Comparison of ENCODE assay signal across 1 cellular context in the genomic region with DNA sequence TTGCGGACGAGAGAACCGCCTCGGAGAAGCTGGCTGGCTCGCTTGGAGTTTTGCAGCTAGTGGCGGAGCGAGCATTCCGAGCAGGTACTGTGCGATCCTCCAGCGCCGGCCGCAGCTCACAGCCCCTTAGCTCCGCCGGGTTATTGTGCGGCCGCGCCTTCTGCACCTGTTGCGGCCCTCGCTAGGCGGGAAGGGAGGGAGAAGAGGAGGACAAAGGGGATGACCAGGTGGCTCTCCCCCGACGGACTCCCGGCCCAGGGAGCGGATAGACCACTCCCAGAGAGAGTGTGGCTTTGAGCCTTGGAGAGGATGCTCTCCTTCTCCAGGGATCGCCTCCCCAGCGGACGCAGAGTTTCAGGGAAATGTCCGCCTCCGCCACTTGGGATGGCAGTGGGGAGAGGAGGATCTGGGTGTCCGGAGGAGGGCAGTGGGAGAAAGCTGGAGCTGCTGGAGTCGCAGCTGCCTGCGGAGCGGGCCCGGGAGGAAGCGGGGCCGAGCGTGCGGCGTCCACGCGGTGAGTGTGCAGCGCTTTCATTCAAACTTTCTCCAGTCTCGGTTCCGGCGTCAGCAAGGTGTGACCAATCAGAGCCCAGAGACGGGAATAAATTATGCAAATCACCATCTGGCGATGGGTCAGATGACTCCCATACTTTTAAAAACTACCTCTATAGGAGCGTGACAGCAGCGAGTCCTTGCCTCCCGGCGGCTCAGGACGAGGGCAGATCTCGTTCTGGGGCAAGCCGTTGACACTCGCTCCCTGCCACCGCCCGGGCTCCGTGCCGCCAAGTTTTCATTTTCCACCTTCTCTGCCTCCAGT.
TF ChIP-seq lines count a peak whose summit lies in the region.

TSS of gene LIPG (plus strand) at position 681 of the 817 bp plus-strand sequence. CDS start 252 bp downstream, outside the sequence.

TF ChIP-seq in HEK293, 187 proteins besides CTCF, POLR2A, EP300 and RAD21 (continued from another document):
- no peak for TF ChIP-seq ZNF148 (tag by site-specific recombination; IDR thresholded peaks at IDR 0.05; ENCODE audit: borderline replicate concordance)
- TF ChIP-seq ZBTB20 (tag by site-specific recombination; IDR thresholded peaks at IDR 0.05), result peak; percentile 85
- peak; percentile 51; the same call in 1 of the 2 replicates for TF ChIP-seq SP3 (tag by site-specific recombination; IDR thresholded peaks at IDR 0.05)
- TF ChIP-seq, protein P1, sequence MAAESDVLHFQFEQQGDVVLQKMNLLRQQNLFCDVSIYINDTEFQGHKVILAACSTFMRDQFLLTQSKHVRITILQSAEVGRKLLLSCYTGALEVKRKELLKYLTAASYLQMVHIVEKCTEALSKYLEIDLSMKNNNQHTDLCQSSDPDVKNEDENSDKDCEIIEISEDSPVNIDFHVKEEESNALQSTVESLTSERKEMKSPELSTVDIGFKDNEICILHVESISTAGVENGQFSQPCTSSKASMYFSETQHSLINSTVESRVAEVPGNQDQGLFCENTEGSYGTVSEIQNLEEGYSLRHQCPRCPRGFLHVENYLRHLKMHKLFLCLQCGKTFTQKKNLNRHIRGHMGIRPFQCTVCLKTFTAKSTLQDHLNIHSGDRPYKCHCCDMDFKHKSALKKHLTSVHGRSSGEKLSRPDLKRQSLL (tag by site-specific recombination; IDR thresholded peaks at IDR 0.05), result no peak
- TF ChIP-seq ZXDB (tag by site-specific recombination; IDR thresholded peaks at IDR 0.05), result peak; percentile 71
- no peak; the same call in 1 of the 2 replicates for TF ChIP-seq ZSCAN30 (tag by site-specific recombination; IDR thresholded peaks at IDR 0.05)
- 0 out of 2 replicates have a peak, but pooled peaks have one; percentile 11 for TF ChIP-seq KLF9 (tag by site-specific recombination; IDR thresholded peaks at IDR 0.05; ENCODE audit: low read depth)
- TF ChIP-seq PRDM1 (tag by site-specific recombination; IDR thresholded peaks at IDR 0.05), result peak; percentile 97
- peak; percentile 56 for TF ChIP-seq EGR2 (tag by site-specific recombination; IDR thresholded peaks at IDR 0.05; ENCODE audit: low read depth)
- TF ChIP-seq ZNF335 (tag by site-specific recombination; conservative IDR thresholded peaks at IDR 0.05), result peak; percentile 58
- TF ChIP-seq ZNF391 (tag by site-specific recombination; IDR thresholded peaks at IDR 0.05; ENCODE audit: borderline replicate concordance, low read depth), result peak; percentile 42; the same call in 1 of the 2 replicates
- peak; percentile 54 for TF ChIP-seq IKZF3 (tag by site-specific recombination; IDR thresholded peaks at IDR 0.05)
- TF ChIP-seq, protein P2, sequence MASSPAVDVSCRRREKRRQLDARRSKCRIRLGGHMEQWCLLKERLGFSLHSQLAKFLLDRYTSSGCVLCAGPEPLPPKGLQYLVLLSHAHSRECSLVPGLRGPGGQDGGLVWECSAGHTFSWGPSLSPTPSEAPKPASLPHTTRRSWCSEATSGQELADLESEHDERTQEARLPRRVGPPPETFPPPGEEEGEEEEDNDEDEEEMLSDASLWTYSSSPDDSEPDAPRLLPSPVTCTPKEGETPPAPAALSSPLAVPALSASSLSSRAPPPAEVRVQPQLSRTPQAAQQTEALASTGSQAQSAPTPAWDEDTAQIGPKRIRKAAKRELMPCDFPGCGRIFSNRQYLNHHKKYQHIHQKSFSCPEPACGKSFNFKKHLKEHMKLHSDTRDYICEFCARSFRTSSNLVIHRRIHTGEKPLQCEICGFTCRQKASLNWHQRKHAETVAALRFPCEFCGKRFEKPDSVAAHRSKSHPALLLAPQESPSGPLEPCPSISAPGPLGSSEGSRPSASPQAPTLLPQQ (tag by site-specific recombination; IDR thresholded peaks at IDR 0.05), result peak; percentile 37
- TF ChIP-seq ZFP37 (tag by site-specific recombination; IDR thresholded peaks at IDR 0.05), result peak; percentile 85
- peak; percentile 37 for TF ChIP-seq ZBTB17 (tag by site-specific recombination; IDR thresholded peaks at IDR 0.05)
- peak; percentile 100 for TF ChIP-seq SCRT2 (tag by site-specific recombination; IDR thresholded peaks at IDR 0.05)
- TF ChIP-seq ZNF830 (tag by site-specific recombination; IDR thresholded peaks at IDR 0.05; ENCODE audit: low read depth), result no peak
- peak; percentile 79 for TF ChIP-seq ZFHX2 (tag by site-specific recombination; conservative IDR thresholded peaks at IDR 0.05)
- TF ChIP-seq, protein P3, sequence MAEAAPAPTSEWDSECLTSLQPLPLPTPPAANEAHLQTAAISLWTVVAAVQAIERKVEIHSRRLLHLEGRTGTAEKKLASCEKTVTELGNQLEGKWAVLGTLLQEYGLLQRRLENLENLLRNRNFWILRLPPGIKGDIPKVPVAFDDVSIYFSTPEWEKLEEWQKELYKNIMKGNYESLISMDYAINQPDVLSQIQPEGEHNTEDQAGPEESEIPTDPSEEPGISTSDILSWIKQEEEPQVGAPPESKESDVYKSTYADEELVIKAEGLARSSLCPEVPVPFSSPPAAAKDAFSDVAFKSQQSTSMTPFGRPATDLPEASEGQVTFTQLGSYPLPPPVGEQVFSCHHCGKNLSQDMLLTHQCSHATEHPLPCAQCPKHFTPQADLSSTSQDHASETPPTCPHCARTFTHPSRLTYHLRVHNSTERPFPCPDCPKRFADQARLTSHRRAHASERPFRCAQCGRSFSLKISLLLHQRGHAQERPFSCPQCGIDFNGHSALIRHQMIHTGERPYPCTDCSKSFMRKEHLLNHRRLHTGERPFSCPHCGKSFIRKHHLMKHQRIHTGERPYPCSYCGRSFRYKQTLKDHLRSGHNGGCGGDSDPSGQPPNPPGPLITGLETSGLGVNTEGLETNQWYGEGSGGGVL (tag by site-specific recombination; IDR thresholded peaks at IDR 0.05), result peak; percentile 49; the same call in 1 of the 2 replicates
- TF ChIP-seq, protein P4, sequence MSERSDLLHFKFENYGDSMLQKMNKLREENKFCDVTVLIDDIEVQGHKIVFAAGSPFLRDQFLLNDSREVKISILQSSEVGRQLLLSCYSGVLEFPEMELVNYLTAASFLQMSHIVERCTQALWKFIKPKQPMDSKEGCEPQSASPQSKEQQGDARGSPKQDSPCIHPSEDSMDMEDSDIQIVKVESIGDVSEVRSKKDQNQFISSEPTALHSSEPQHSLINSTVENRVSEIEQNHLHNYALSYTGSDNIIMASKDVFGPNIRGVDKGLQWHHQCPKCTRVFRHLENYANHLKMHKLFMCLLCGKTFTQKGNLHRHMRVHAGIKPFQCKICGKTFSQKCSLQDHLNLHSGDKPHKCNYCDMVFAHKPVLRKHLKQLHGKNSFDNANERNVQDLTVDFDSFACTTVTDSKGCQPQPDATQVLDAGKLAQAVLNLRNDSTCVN (tag by site-specific recombination; optimal IDR thresholded peaks at IDR 0.05), result peak; percentile 86
- peak; percentile 80 for TF ChIP-seq ZNF366 (tag by site-specific recombination; conservative IDR thresholded peaks at IDR 0.05)
- TF ChIP-seq ZNF777 (tag by site-specific recombination; IDR thresholded peaks at IDR 0.05; ENCODE audit: borderline replicate concordance), result peak; percentile 93
- TF ChIP-seq KLF16 (tag by site-specific recombination; IDR thresholded peaks at IDR 0.05), result no peak; the same call in 1 of the 2 replicates
- TF ChIP-seq ZNF18 (tag by site-specific recombination; IDR thresholded peaks at IDR 0.05), result no peak
- TF ChIP-seq, protein P5, sequence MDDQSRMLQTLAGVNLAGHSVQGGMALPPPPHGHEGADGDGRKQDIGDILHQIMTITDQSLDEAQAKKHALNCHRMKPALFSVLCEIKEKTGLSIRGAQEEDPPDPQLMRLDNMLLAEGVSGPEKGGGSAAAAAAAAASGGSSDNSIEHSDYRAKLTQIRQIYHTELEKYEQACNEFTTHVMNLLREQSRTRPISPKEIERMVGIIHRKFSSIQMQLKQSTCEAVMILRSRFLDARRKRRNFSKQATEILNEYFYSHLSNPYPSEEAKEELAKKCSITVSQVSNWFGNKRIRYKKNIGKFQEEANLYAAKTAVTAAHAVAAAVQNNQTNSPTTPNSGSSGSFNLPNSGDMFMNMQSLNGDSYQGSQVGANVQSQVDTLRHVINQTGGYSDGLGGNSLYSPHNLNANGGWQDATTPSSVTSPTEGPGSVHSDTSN (CRISPR knock-in tag; IDR thresholded peaks at IDR 0.05), result 0 out of 2 replicates have a peak, but pooled peaks have one; percentile 2
- no peak for TF ChIP-seq BCL11B (tag by site-specific recombination; IDR thresholded peaks at IDR 0.05; ENCODE audit: low read depth)
- peak; percentile 33; the same call in 1 of the 2 replicates for TF ChIP-seq ZEB2 (tag by site-specific recombination; IDR thresholded peaks at IDR 0.05)
